ENCODE assay signal across 8 cellular contexts in genomic region chr16:22321340-22322001, GRCh38.
DNase-seq lines count a peak whose midpoint lies in the region; FAIRE-seq lines count a peak whose summit lies in the region.

No MANE protein-coding gene starts in this region.

- peak; percentile 36 for DNase-seq in 8988T
- peak; percentile 40 for DNase-seq in GM18507 (ENCODE audit: extremely low spot score, insufficient read length, low read depth)
- DNase-seq in NCI-H2196 treated with DMSO at 0.1 percent for 48 hours (lab: John Stamatoyannopoulos, UW; ENCODE audit: unreplicated experiment) = peak; percentile 57
- peak; percentile 22 to 61 (median 35) for DNase-seq in activated CD4-positive, CD25-positive, alpha-beta regulatory T cell (lab: John Stamatoyannopoulos, UW)
- DNase-seq in caudate nucleus (lab: John Stamatoyannopoulos, UW) = peak in 37 of 61 donors; percentile 2 to 81 (median 25)
- peak; percentile 83 for DNase-seq in kidney tubule cell (ENCODE audit: low spot score)
- DNase-seq in stimulated activated CD4-positive, alpha-beta T cell treated with anti-CD3 and anti-CD28 coated beads, Interleukin-2, amount 100 ng/mL, for 48 hours = peak; percentile 61 to 66
- no peak for DNase-seq in GF-D8 (lab: John Stamatoyannopoulos, UW)

- no peak overlapping the region for H3K27ac ChIP-seq in caudate nucleus (ENCODE audit: low read depth, low read length)

- FAIRE-seq in GM18507 (lab: Jason Lieb, UNC) = peak; percentile 84
